12 cellular contexts compared by ENCODE assay signal in genomic region chr12:43349863-43350262, GRCh38.
A peak's percentile ranks its signal among the peaks of the same experiment; 100 is the strongest.
DNase-seq lines count a peak whose midpoint lies in the region; ATAC-seq, FAIRE-seq and TF ChIP-seq lines count a peak whose summit lies in the region.
"Had no signal": no experiment of that assay in that cellular context is flagged by ENCODE, and none has a peak within 500 bp of the region (broad histone marks: within the 10 kb centered on the region; RNA-seq: fewer than 3 reads in every experiment).

No MANE protein-coding gene starts in this region.

- H3K4me1 Mint-ChIP-seq in MCF 10A (ENCODE audit: insufficient read depth, unreplicated experiment): no peaks in the 10 kb centered on the region
- no peaks in the 10 kb centered on the region for H3K4me1 Mint-ChIP-seq in stimulated activated effector memory CD8-positive, alpha-beta T cell treated with anti-CD3 and anti-CD28 coated beads, Interleukin-12 subunit alpha, Interleukin-12 subunit beta, amount 100 ng/mL, for 72 hours
- H3K4me1 Mint-ChIP-seq: activated naive CD8-positive, alpha-beta T cell treated with anti-CD3 and anti-CD28 coated beads, Interleukin-2, amount 50 U/mL, for 24 hours; B cell had no signal

- FAIRE-seq in RCC 7860 (lab: Jason Lieb, UNC): peak; percentile 24

- TF ChIP-seq CTCF in MCF 10A (IDR thresholded peaks at IDR 0.05; ENCODE audit: unreplicated experiment) (peak; percentile 50), breast epithelium (IDR thresholded peaks at IDR 0.05) (no peak)

- DNase-seq in MCF 10A (ENCODE audit: unreplicated experiment): peak; percentile 29
- DNase-seq in breast epithelium (ENCODE audit: low spot score in 2 of 2): no peak
- DNase-seq in RCC 7860 (ENCODE audit: low spot score): no peak
- DNase-seq in fibroblast of gingiva (ENCODE audit: low read depth): peak; percentile 20
- DNase-seq in superior temporal gyrus (ENCODE audit: extremely low spot score): peak; percentile 24
- no peak for DNase-seq in stimulated activated naive CD4-positive, alpha-beta T cell (lab: John Stamatoyannopoulos, UW)
- DNase-seq in stimulated activated effector memory CD8-positive, alpha-beta T cell treated with anti-CD3 and anti-CD28 coated beads, Interleukin-12 subunit alpha, Interleukin-12 subunit beta, amount 100 ng/mL, for 72 hours (ENCODE audit: low spot score in 2 of 2): no peak
- DNase-seq: activated naive CD8-positive, alpha-beta T cell treated with anti-CD3 and anti-CD28 coated beads, Interleukin-2, amount 50 U/mL, for 24 hours; NCI-H2107; psoas muscle had no signal

- H3K27me3 Mint-ChIP-seq in MCF 10A (ENCODE audit: insufficient read depth, unreplicated experiment): peaks cover 46% of the 10 kb centered on the region

- BruUV-seq in MCF 10A (replicated peaks; lab: Mats Ljungman, UMichigan): no TSS peak

- POLR2A ChIA-PET in MCF 10A (lab: Yijun Ruan, JAX): interaction anchor here (0.5 kb wide), 1 partner anchor 838 kb away, joined by 4 read pairs; no protein-coding TSS in a partner anchor

- H3K36me3 Mint-ChIP-seq in MCF 10A (ENCODE audit: insufficient read depth, unreplicated experiment): no peaks in the 10 kb centered on the region
- H3K36me3 Mint-ChIP-seq in stimulated activated effector memory CD8-positive, alpha-beta T cell treated with anti-CD3 and anti-CD28 coated beads, Interleukin-12 subunit alpha, Interleukin-12 subunit beta, amount 100 ng/mL, for 72 hours: no peaks in the 10 kb centered on the region

- peaks cover 3 to 5% of the 10 kb centered on the region in 2 donors for H3K9me3 ChIP-seq in breast epithelium
- H3K9me3 ChIP-seq: psoas muscle had no signal

- no peaks in the 10 kb centered on the region for H3K4me1 ChIP-seq in breast epithelium
- H3K4me1 ChIP-seq: psoas muscle had no signal

- ATAC-seq in HG02610 (IDR thresholded peaks at IDR 0.05; ENCODE audit: unreplicated experiment): no peak
- ATAC-seq in stimulated activated effector memory CD8-positive, alpha-beta T cell treated with anti-CD3 and anti-CD28 coated beads, Interleukin-12 subunit alpha, Interleukin-12 subunit beta, amount 100 ng/mL, for 72 hours: no peak
- ATAC-seq: activated naive CD8-positive, alpha-beta T cell treated with anti-CD3 and anti-CD28 coated beads, Interleukin-2, amount 50 U/mL, for 24 hours; psoas muscle had no signal

- no peaks in the 10 kb centered on the region for H3K36me3 ChIP-seq in breast epithelium

- no peak overlapping the region for H3K27ac Mint-ChIP-seq in MCF 10A (ENCODE audit: low read depth, unreplicated experiment)
- H3K27ac Mint-ChIP-seq in stimulated activated effector memory CD8-positive, alpha-beta T cell treated with anti-CD3 and anti-CD28 coated beads, Interleukin-12 subunit alpha, Interleukin-12 subunit beta, amount 100 ng/mL, for 72 hours: no peak overlapping the region
- H3K27ac Mint-ChIP-seq: activated naive CD8-positive, alpha-beta T cell treated with anti-CD3 and anti-CD28 coated beads, Interleukin-2, amount 50 U/mL, for 24 hours; B cell had no signal

- no peaks in the 10 kb centered on the region for H3K27me3 ChIP-seq in breast epithelium

- no peak overlapping the region for H3K27ac ChIP-seq in breast epithelium
- H3K27ac ChIP-seq: psoas muscle had no signal

- peaks cover 9% of the 10 kb centered on the region for H3K9me3 Mint-ChIP-seq in MCF 10A (ENCODE audit: unreplicated experiment)
- H3K9me3 Mint-ChIP-seq in stimulated activated effector memory CD8-positive, alpha-beta T cell treated with anti-CD3 and anti-CD28 coated beads, Interleukin-12 subunit alpha, Interleukin-12 subunit beta, amount 100 ng/mL, for 72 hours: peaks cover 5% of the 10 kb centered on the region

- TF ChIP-seq POLR2A in breast epithelium (IDR thresholded peaks at IDR 0.05): no peak

- no peak overlapping the region for H3K4me3 Mint-ChIP-seq in MCF 10A (ENCODE audit: unreplicated experiment)
- no peak overlapping the region for H3K4me3 Mint-ChIP-seq in stimulated activated effector memory CD8-positive, alpha-beta T cell treated with anti-CD3 and anti-CD28 coated beads, Interleukin-12 subunit alpha, Interleukin-12 subunit beta, amount 100 ng/mL, for 72 hours
- H3K4me3 Mint-ChIP-seq: activated naive CD8-positive, alpha-beta T cell treated with anti-CD3 and anti-CD28 coated beads, Interleukin-2, amount 50 U/mL, for 24 hours; B cell had no signal

- H3K4me3 ChIP-seq in breast epithelium: no peak overlapping the region
- H3K4me3 ChIP-seq: psoas muscle had no signal

- intact Hi-C loops in MCF 10A (cut with micrococcal nuclease) (loop anchor here (1.0 kb wide), 3 partner anchors 326 to 532 kb away; no protein-coding TSS in a partner anchor), breast epithelium (cut with DNase I; ENCODE audit: low total_unique reads) (no loop called here)

- CTCF ChIA-PET in MCF 10A (lab: Yijun Ruan, JAX): interaction anchor here (0.5 to 2.8 kb wide), 4 partner anchors 11 to 855 kb away, joined by 3 to 16 read pairs (median 3); no protein-coding TSS in a partner anchor

Comparison
In these comparisons a context has a peak if more than half of its experiments do, and no peak if none do; other contexts are left out.
1. DNase-seq: peak in MCF 10A (single experiment), fibroblast of gingiva (single experiment) and superior temporal gyrus (single experiment); none in breast epithelium (0 of 2), RCC 7860 (single experiment), stimulated activated naive CD4-positive, alpha-beta T cell (0 of 6) and stimulated activated effector memory CD8-positive, alpha-beta T cell treated with anti-CD3 and anti-CD28 coated beads, Interleukin-12 subunit alpha, Interleukin-12 subunit beta, amount 100 ng/mL, for 72 hours (0 of 2).